1 cellular context compared by ENCODE assay signal in genomic region chr22:35140879-35141745, GRCh38.
TF ChIP-seq lines count a peak whose summit lies in the region.

No MANE protein-coding gene starts in this region.

TF ChIP-seq in H1, 55 proteins besides CTCF, POLR2A, EP300 and RAD21 (continued from another document):
- no peak for TF ChIP-seq RBBP5 (IDR thresholded peaks at IDR 0.05; ENCODE audit: borderline replicate concordance, low read depth, low read length)
- TF ChIP-seq KDM5A (IDR thresholded peaks at IDR 0.05; ENCODE audit: low read length): no peak
- TF ChIP-seq, protein P1, sequence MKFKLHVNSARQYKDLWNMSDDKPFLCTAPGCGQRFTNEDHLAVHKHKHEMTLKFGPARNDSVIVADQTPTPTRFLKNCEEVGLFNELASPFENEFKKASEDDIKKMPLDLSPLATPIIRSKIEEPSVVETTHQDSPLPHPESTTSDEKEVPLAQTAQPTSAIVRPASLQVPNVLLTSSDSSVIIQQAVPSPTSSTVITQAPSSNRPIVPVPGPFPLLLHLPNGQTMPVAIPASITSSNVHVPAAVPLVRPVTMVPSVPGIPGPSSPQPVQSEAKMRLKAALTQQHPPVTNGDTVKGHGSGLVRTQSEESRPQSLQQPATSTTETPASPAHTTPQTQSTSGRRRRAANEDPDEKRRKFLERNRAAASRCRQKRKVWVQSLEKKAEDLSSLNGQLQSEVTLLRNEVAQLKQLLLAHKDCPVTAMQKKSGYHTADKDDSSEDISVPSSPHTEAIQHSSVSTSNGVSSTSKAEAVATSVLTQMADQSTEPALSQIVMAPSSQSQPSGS (IDR thresholded peaks at IDR 0.05; ENCODE audit: low read length): no peak
- no peak for TF ChIP-seq POU5F1 (IDR thresholded peaks at IDR 0.05; ENCODE audit: low read depth, low read length)
- TF ChIP-seq JUN (IDR thresholded peaks at IDR 0.05; ENCODE audit: low read depth, low read length): no peak
- no peak for TF ChIP-seq CTBP2 (IDR thresholded peaks at IDR 0.05; ENCODE audit: borderline replicate concordance, insufficient read depth, insufficient read length, low read length)
- peak; percentile 77 for TF ChIP-seq MAX (IDR thresholded peaks at IDR 0.05)
